8 cellular contexts compared by ENCODE assay signal in the genomic region with DNA sequence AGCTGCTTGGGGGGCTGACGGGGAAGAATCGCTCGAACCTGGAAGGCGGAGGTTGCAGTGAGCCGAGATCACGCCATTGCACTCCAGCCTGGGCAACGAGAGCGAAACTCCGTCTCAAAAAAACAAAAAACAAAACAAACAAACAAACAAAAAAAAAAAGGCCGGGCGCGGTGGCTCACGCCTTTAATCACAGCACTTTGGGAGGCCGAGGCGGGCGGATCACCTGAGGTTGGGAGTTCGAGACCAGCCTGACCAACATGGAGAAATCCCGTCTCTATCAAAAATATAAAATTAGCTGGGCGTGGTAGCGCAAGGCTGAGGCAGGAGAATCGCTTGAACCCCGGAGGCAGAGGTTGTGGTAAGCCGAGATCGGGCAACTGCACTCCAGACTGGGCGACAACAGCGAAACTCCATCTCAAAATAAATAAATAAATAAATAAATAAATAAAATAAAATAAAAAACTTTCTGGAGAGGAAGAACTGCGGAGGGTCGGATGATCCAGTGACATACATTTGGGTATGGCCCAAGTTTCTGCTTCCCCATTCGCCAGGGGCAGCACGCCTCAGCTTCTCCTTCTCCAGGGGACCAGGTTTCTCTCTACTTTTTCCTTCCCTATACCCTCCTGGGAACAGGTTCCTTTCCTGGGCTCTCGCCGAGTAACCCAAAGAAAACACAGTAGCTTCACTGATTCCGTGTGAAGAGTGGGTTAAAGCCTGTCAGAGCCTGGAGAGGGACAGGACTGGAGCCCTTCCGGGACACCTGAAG. TPM values are rescaled to one million over a fixed set of nuclear protein-coding genes. Genes with fewer than 3 reads are reported as not detected.
A peak's percentile ranks its signal among the peaks of the same experiment; 100 is the strongest.
DNase-seq lines count a peak whose midpoint lies in the region; ATAC-seq and TF ChIP-seq lines count a peak whose summit lies in the region.
"Not testable (repeated sequence)": the region's sequence is repeated elsewhere in the genome, so short reads cannot be mapped to it uniquely, and the experiment has no call there.

No MANE protein-coding gene starts in this region.

- H3K27me3 Mint-ChIP-seq in activated CD4-positive, alpha-beta T cell treated with anti-CD3 and anti-CD28 coated beads for 36 hours: not testable (repeated sequence)

- not testable (repeated sequence) for H3K27me3 ChIP-seq in heart left ventricle; skeletal muscle tissue (ENCODE audit: control insufficient read depth in 3 of 3, insufficient read depth in 3 of 3, low read length in 3 of 3)

- not testable (repeated sequence) for ATAC-seq in activated CD4-positive, alpha-beta T cell treated with anti-CD3 and anti-CD28 coated beads for 36 hours; mucosa of descending colon
- peak in 3 of 4 donors; percentile 2 to 41 (median 5) for ATAC-seq in heart left ventricle

- H3K4me1 ChIP-seq in heart left ventricle: peaks cover 3 to 47% (median 28%) of the 10 kb centered on the region in 12 donors
- H3K4me1 ChIP-seq in mucosa of descending colon (ENCODE audit: low read depth): peaks cover 17% of the 10 kb centered on the region
- peaks cover 15 to 31% (median 29%) of the 10 kb centered on the region in 3 donors for H3K4me1 ChIP-seq in skeletal muscle tissue (ENCODE audit: control insufficient read depth in 3 of 3, insufficient read depth in 3 of 3, low read length in 3 of 3)

- H3K27ac Mint-ChIP-seq in activated CD4-positive, alpha-beta T cell treated with anti-CD3 and anti-CD28 coated beads for 36 hours: peak overlapping the region; percentile 93

- POLR2A ChIA-PET in HEK293T (lab: Yijun Ruan, JAX): interaction anchor here (0.6 to 1.7 kb wide), 8 partner anchors 10 to 511 kb away, joined by 3 to 6 read pairs (median 4); a partner anchor contains a TSS
- POLR2A ChIA-PET in activated CD4-positive, alpha-beta T cell treated with anti-CD3 and anti-CD28 coated beads for 36 hours (lab: Charles Lee): interaction anchor here (0.8 to 1.5 kb wide), 2 partner anchors 34 to 237 kb away, joined by 3 to 4 read pairs; a partner anchor contains a TSS

- H3K9ac ChIP-seq in skeletal muscle tissue (ENCODE audit: low read depth in 1 of 3, low read length in 3 of 3): peak overlapping the region; percentile 95 to 97 (median 97)

- H3K9me3 Mint-ChIP-seq in activated CD4-positive, alpha-beta T cell treated with anti-CD3 and anti-CD28 coated beads for 36 hours (ENCODE audit: low read depth): not testable (repeated sequence)

- TF ChIP-seq POLR2A in heart left ventricle (IDR thresholded peaks at IDR 0.05): not testable (repeated sequence)

- WGBS in heart left ventricle, 4 donors: 68 to 71% (median 70%) methylated on average over 34 of the region's 34 CpGs

- not testable (repeated sequence) for H3K9me3 ChIP-seq in heart left ventricle; mucosa of descending colon; skeletal muscle tissue (ENCODE audit: control insufficient read depth in 3 of 3, low read length in 3 of 3)

- H3K4me3 ChIP-seq in cardiac fibroblast (replicated peaks in 1 of 2; ENCODE audit: low read depth in 2 of 2, low read length in 2 of 2): peak overlapping the region; percentile 86 to 89
- peak overlapping the region; percentile 78 to 97 (median 92) for H3K4me3 ChIP-seq in heart left ventricle
- peak overlapping the region; percentile 80 for H3K4me3 ChIP-seq in mucosa of descending colon
- H3K4me3 ChIP-seq in skeletal muscle tissue (ENCODE audit: low read length in 3 of 3): peak overlapping the region; percentile 91 to 95 (median 92)

- H3K4me1 Mint-ChIP-seq in activated CD4-positive, alpha-beta T cell treated with anti-CD3 and anti-CD28 coated beads for 36 hours: peaks cover 41% of the 10 kb centered on the region

- peak overlapping the region; percentile 95 for H3K4me3 Mint-ChIP-seq in activated CD4-positive, alpha-beta T cell treated with anti-CD3 and anti-CD28 coated beads for 36 hours

- DNase-seq in AML-193 (lab: John Stamatoyannopoulos, UW): peak; percentile 22 to 32
- peak; percentile 50 for DNase-seq in HEK293T (ENCODE audit: extremely low spot score)
- DNase-seq in NOMO-1 treated with DMSO at 0.1 percent for 48 hours (lab: John Stamatoyannopoulos, UW; ENCODE audit: unreplicated experiment): peak; percentile 46
- DNase-seq in activated CD4-positive, alpha-beta T cell treated with anti-CD3 and anti-CD28 coated beads for 36 hours; cardiac fibroblast (ENCODE audit: low read depth in 2 of 2): not testable (repeated sequence)
- peak in 2 of 5 donors; percentile 46 for DNase-seq in heart left ventricle
- peak in 1 of 3 donors; percentile 52 for DNase-seq in mucosa of descending colon

- not testable (repeated sequence) for TF ChIP-seq CTCF in cardiac fibroblast (IDR thresholded peaks at IDR 0.05; ENCODE audit: low read depth, low read length); heart left ventricle (IDR thresholded peaks at IDR 0.05); mucosa of descending colon (IDR thresholded peaks at IDR 0.05)

- not testable (repeated sequence) for H3K36me3 ChIP-seq in heart left ventricle; mucosa of descending colon (ENCODE audit: low read depth); skeletal muscle tissue (ENCODE audit: control insufficient read depth in 3 of 3, insufficient read depth in 3 of 3, low read length in 3 of 3)

- H3K36me3 Mint-ChIP-seq in activated CD4-positive, alpha-beta T cell treated with anti-CD3 and anti-CD28 coated beads for 36 hours (ENCODE audit: low read depth): not testable (repeated sequence)

- CTCF ChIA-PET in HEK293T (lab: Yijun Ruan, JAX): interaction anchor here (0.6 to 3.1 kb wide), 2 partner anchors 18 to 46 kb away, joined by 3 to 10 read pairs; no protein-coding TSS in a partner anchor
- CTCF ChIA-PET in activated CD4-positive, alpha-beta T cell treated with anti-CD3 and anti-CD28 coated beads for 36 hours (lab: Charles Lee): interaction anchor here (0.6 to 0.8 kb wide), 5 partner anchors 10 to 272 kb away, joined by 3 to 5 read pairs (median 3); a partner anchor contains a TSS

- intact Hi-C loops in activated CD4-positive, alpha-beta T cell treated with anti-CD3 and anti-CD28 coated beads for 36 hours (cut with DNase I, micrococcal nuclease); mucosa of descending colon (cut with DNase I, micrococcal nuclease): not testable (repeated sequence)
- intact Hi-C loops in heart left ventricle (cut with DNase I): loop anchor here in 1 of 10 donors (1.0 kb wide), 1 partner anchor 97 kb away; a partner anchor contains a TSS

- peak overlapping the region; percentile 88 to 99 (median 96) for H3K27ac ChIP-seq in heart left ventricle
- H3K27ac ChIP-seq in skeletal muscle tissue (ENCODE audit: low read depth, low read length): peak overlapping the region; percentile 87

RNA-seq across cellular contexts. Expression of a gene that starts 0.9 kb away (rescaled TPM):
- total RNA-seq in activated CD4-positive, alpha-beta T cell treated with anti-CD3 and anti-CD28 coated beads for 36 hours: 10 to 100 TPM; 16.0 to 21.0 TPM
- 10 to 100 TPM; 28.5 to 84.2 (median 45.4) TPM for total RNA-seq in heart left ventricle
- 10 to 100 TPM; 33.4 to 43.9 TPM for polyA plus RNA-seq in heart left ventricle
- 10 to 100 TPM; 25.8 to 45.6 (median 28.1) TPM for total RNA-seq in mucosa of descending colon
- 13.0 TPM for total RNA-seq in skeletal muscle tissue

RNA-seq across cellular contexts. Expression of a gene that starts 10.1 kb away (rescaled TPM):
- 10 to 100 TPM; 12.9 to 18.9 TPM for total RNA-seq in activated CD4-positive, alpha-beta T cell treated with anti-CD3 and anti-CD28 coated beads for 36 hours
- total RNA-seq in heart left ventricle (10 to 100 TPM in 6 of 9 donors, 1 to 10 TPM in 3; 7.8 to 23.1 (median 12.4) TPM), mucosa of descending colon (10 to 100 TPM; 17.8 to 21.4 (median 18.3) TPM), skeletal muscle tissue (16.7 TPM)
- polyA plus RNA-seq in heart left ventricle: 10 to 100 TPM in 1 of 2 donors, 1 to 10 TPM in 1; 7.6 to 12.9 TPM
